8 cellular contexts compared by ENCODE assay signal in the genomic region with DNA sequence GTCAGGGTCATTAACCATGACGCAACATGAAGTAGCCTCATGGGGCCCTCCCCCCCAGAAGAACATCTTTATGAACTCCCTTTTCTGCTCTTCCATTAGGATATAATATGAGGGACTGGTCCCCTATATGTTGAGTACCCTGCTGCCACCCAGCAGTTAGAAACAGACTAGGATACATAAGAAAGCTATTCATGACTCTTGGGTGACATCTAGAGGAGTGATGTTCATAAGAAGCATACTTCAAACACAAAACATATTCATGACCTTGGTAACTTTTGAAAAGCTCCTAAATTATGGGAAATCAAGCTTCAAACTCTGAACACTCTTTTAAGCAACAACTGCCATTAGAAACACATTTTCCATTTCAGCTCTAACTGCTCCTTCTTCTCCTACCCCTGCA.
DNase-seq lines count a peak whose midpoint lies in the region; ATAC-seq and TF ChIP-seq lines count a peak whose summit lies in the region.

No MANE protein-coding gene starts in this region.

- H3K9ac ChIP-seq in SK-N-MC (ENCODE audit: insufficient read length) = no peak overlapping the region

- no peak overlapping the region for H3K4me3 ChIP-seq in SK-N-MC

- H3K9me3 ChIP-seq in SK-N-MC (ENCODE audit: low read depth, low read length) = no peaks in the 10 kb centered on the region

- no peaks in the 10 kb centered on the region for H3K36me3 ChIP-seq in SK-N-MC (ENCODE audit: insufficient read depth, low read length)

- H3K27me3 Mint-ChIP-seq in CD14-positive monocyte (ENCODE audit: low read depth in 3 of 3) = no peaks in the 10 kb centered on the region
- peaks cover 0 to 2% (median 0%) of the 10 kb centered on the region in 3 donors for H3K27me3 Mint-ChIP-seq in immature natural killer cell (ENCODE audit: low read depth in 3 of 3)

- H3K9me3 Mint-ChIP-seq in CD14-positive monocyte (no peaks in the 10 kb centered on the region), immature natural killer cell (no peaks in the 10 kb centered on the region)

- H3K36me3 Mint-ChIP-seq in CD14-positive monocyte = no peaks in the 10 kb centered on the region
- no peaks in the 10 kb centered on the region for H3K36me3 Mint-ChIP-seq in immature natural killer cell

- H3K4me3 Mint-ChIP-seq in CD14-positive monocyte (no peak overlapping the region), immature natural killer cell (no peak overlapping the region)

- H3K27ac Mint-ChIP-seq in CD14-positive monocyte = peak overlapping the region in 1 of 7 donors; percentile 1
- peak overlapping the region in 3 of 6 donors; percentile 51 to 73 (median 66) for H3K27ac Mint-ChIP-seq in immature natural killer cell

- no peak for DNase-seq in CD14-positive monocyte (ENCODE audit: low spot score)
- peak; percentile 24 for DNase-seq in HCEC 1CT
- DNase-seq in SK-N-MC (ENCODE audit: low read depth, low spot score) = peak; percentile 3
- peak in 2 of 3 donors; percentile 12 to 29 for DNase-seq in immature natural killer cell
- no peak for DNase-seq in stimulated activated CD4-positive, alpha-beta T cell treated with anti-CD3 and anti-CD28 coated beads, Interleukin-4, amount 100 ng/mL, for 4 hours

- H3K4me1 Mint-ChIP-seq in CD14-positive monocyte = no peaks in the 10 kb centered on the region
- peaks cover 38 to 65% of the 10 kb centered on the region in 2 donors for H3K4me1 Mint-ChIP-seq in immature natural killer cell

- intact Hi-C loops in CD14-positive monocyte (cut with micrococcal nuclease) = no loop called here

- TF ChIP-seq CTCF in CD14-positive monocyte (IDR thresholded peaks at IDR 0.05) = peak; percentile 22

- ATAC-seq in HG02981 (IDR thresholded peaks at IDR 0.05; ENCODE audit: unreplicated experiment) (no peak), HG02571 (IDR thresholded peaks at IDR 0.05; ENCODE audit: unreplicated experiment) (no peak), GM18520 (IDR thresholded peaks at IDR 0.05; ENCODE audit: unreplicated experiment) (no peak)

- H3K27ac ChIP-seq in SK-N-MC = no peak overlapping the region

Comparison
In these comparisons a context has a peak if more than half of its experiments do, and no peak if none do; other contexts are left out.
1. DNase-seq: peak in HCEC 1CT (single experiment), SK-N-MC (single experiment) and immature natural killer cell (2 of 3); none in CD14-positive monocyte (single experiment) and stimulated activated CD4-positive, alpha-beta T cell treated with anti-CD3 and anti-CD28 coated beads, Interleukin-4, amount 100 ng/mL, for 4 hours (0 of 2).